In the genomic region with DNA sequence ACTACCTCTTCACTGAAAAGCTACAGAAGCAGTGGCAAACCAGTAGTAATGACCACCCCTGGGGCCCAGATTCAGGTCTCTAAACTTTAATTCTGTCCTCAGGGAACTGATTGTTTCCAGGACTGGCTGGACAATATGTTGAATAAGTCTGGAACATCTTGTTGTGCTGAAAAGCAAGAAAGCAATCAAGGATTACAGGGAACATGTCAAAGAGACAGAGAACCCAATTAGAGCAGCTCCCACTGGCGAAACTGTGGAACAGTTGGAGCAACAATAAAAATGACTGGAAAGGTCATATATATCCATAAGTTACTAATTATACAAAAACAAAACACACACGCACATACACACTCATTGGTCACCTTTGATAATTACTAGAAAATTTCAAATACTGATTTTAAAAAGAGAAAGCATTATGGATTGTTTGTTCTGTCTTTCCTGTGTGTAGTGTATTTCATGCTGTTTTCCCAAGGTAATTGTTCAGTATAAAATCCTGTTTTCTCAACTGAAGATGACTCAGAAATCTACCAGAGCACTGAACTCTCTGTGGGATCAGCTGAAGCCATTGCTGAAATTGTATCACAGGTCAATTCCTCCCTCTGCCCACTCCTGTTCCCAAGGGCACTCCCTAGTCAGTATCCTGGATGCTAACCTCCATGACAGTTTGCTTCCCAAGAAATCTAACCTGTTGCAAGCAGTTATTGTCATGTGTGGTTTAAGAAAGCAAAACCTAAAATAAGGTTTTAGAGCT, we compare ENCODE assay signal across 2 cellular contexts.
TF ChIP-seq lines count a peak whose summit lies in the region.

No MANE protein-coding gene starts in this region.

TF ChIP-seq in SK-N-SH, 30 proteins besides CTCF, POLR2A, EP300 and RAD21:
- TF ChIP-seq FOSL2 (IDR thresholded peaks at IDR 0.05; ENCODE audit: borderline replicate concordance, low read depth) (peak; percentile 10; the same call in 1 of the 2 replicates), TCF12 (IDR thresholded peaks at IDR 0.05) (no peak), TEAD4 (IDR thresholded peaks at IDR 0.05; ENCODE audit: borderline replicate concordance, insufficient read depth) (no peak)

TF ChIP-seq in SK-N-SH treated with all-trans-retinoic acid at 6 μM for 48 hours, 23 proteins besides CTCF, POLR2A, EP300 and RAD21:
- TF ChIP-seq ESRRG (CRISPR knock-in tag; IDR thresholded peaks at IDR 0.05) (no peak), TCF4 (CRISPR knock-in tag; IDR thresholded peaks at IDR 0.05; ENCODE audit: borderline replicate concordance) (no peak), PPARA (CRISPR knock-in tag; IDR thresholded peaks at IDR 0.05; ENCODE audit: borderline replicate concordance) (no peak), TOX (CRISPR knock-in tag; IDR thresholded peaks at IDR 0.05; ENCODE audit: borderline replicate concordance) (no peak; the same call in 1 of the 2 replicates), SNAI2 (CRISPR knock-in tag; IDR thresholded peaks at IDR 0.05) (no peak), ZNF70 (CRISPR knock-in tag; IDR thresholded peaks at IDR 0.05) (no peak), ZNF8 (CRISPR knock-in tag; IDR thresholded peaks at IDR 0.05) (no peak), BACH2 (CRISPR knock-in tag; IDR thresholded peaks at IDR 0.05; ENCODE audit: borderline replicate concordance) (no peak), RARB (CRISPR knock-in tag; IDR thresholded peaks at IDR 0.05) (no peak), ZFP30 (CRISPR knock-in tag; IDR thresholded peaks at IDR 0.05) (no peak), ZC3H10 (CRISPR knock-in tag; IDR thresholded peaks at IDR 0.05) (no peak), ISL1 (CRISPR knock-in tag; IDR thresholded peaks at IDR 0.05) (no peak), ZNF565 (CRISPR knock-in tag; conservative IDR thresholded peaks at IDR 0.05; ENCODE audit: low read depth) (no peak), ZFP3 (CRISPR knock-in tag; IDR thresholded peaks at IDR 0.05) (no peak), CSDC2 (CRISPR knock-in tag; IDR thresholded peaks at IDR 0.05) (no peak)
- TF ChIP-seq, protein P1, sequence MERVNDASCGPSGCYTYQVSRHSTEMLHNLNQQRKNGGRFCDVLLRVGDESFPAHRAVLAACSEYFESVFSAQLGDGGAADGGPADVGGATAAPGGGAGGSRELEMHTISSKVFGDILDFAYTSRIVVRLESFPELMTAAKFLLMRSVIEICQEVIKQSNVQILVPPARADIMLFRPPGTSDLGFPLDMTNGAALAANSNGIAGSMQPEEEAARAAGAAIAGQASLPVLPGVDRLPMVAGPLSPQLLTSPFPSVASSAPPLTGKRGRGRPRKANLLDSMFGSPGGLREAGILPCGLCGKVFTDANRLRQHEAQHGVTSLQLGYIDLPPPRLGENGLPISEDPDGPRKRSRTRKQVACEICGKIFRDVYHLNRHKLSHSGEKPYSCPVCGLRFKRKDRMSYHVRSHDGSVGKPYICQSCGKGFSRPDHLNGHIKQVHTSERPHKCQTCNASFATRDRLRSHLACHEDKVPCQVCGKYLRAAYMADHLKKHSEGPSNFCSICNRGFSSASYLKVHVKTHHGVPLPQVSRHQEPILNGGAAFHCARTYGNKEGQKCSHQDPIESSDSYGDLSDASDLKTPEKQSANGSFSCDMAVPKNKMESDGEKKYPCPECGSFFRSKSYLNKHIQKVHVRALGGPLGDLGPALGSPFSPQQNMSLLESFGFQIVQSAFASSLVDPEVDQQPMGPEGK (CRISPR knock-in tag; IDR thresholded peaks at IDR 0.05; ENCODE audit: borderline replicate concordance): no peak
- TF ChIP-seq, protein P2, sequence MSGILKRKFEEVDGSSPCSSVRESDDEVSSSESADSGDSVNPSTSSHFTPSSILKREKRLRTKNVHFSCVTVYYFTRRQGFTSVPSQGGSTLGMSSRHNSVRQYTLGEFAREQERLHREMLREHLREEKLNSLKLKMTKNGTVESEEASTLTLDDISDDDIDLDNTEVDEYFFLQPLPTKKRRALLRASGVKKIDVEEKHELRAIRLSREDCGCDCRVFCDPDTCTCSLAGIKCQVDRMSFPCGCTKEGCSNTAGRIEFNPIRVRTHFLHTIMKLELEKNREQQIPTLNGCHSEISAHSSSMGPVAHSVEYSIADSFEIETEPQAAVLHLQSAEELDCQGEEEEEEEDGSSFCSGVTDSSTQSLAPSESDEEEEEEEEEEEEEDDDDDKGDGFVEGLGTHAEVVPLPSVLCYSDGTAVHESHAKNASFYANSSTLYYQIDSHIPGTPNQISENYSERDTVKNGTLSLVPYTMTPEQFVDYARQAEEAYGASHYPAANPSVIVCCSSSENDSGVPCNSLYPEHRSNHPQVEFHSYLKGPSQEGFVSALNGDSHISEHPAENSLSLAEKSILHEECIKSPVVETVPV (CRISPR knock-in tag; IDR thresholded peaks at IDR 0.05): no peak
- TF ChIP-seq, protein P3, sequence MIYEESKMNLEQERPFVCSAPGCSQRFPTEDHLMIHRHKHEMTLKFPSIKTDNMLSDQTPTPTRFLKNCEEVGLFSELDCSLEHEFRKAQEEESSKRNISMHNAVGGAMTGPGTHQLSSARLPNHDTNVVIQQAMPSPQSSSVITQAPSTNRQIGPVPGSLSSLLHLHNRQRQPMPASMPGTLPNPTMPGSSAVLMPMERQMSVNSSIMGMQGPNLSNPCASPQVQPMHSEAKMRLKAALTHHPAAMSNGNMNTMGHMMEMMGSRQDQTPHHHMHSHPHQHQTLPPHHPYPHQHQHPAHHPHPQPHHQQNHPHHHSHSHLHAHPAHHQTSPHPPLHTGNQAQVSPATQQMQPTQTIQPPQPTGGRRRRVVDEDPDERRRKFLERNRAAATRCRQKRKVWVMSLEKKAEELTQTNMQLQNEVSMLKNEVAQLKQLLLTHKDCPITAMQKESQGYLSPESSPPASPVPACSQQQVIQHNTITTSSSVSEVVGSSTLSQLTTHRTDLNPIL (CRISPR knock-in tag; IDR thresholded peaks at IDR 0.05; ENCODE audit: low read depth): no peak
- TF ChIP-seq, protein P4, sequence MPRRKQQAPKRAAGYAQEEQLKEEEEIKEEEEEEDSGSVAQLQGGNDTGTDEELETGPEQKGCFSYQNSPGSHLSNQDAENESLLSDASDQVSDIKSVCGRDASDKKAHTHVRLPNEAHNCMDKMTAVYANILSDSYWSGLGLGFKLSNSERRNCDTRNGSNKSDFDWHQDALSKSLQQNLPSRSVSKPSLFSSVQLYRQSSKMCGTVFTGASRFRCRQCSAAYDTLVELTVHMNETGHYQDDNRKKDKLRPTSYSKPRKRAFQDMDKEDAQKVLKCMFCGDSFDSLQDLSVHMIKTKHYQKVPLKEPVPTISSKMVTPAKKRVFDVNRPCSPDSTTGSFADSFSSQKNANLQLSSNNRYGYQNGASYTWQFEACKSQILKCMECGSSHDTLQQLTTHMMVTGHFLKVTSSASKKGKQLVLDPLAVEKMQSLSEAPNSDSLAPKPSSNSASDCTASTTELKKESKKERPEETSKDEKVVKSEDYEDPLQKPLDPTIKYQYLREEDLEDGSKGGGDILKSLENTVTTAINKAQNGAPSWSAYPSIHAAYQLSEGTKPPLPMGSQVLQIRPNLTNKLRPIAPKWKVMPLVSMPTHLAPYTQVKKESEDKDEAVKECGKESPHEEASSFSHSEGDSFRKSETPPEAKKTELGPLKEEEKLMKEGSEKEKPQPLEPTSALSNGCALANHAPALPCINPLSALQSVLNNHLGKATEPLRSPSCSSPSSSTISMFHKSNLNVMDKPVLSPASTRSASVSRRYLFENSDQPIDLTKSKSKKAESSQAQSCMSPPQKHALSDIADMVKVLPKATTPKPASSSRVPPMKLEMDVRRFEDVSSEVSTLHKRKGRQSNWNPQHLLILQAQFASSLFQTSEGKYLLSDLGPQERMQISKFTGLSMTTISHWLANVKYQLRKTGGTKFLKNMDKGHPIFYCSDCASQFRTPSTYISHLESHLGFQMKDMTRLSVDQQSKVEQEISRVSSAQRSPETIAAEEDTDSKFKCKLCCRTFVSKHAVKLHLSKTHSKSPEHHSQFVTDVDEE (CRISPR knock-in tag; IDR thresholded peaks at IDR 0.05): no peak
- TF ChIP-seq, protein P5, sequence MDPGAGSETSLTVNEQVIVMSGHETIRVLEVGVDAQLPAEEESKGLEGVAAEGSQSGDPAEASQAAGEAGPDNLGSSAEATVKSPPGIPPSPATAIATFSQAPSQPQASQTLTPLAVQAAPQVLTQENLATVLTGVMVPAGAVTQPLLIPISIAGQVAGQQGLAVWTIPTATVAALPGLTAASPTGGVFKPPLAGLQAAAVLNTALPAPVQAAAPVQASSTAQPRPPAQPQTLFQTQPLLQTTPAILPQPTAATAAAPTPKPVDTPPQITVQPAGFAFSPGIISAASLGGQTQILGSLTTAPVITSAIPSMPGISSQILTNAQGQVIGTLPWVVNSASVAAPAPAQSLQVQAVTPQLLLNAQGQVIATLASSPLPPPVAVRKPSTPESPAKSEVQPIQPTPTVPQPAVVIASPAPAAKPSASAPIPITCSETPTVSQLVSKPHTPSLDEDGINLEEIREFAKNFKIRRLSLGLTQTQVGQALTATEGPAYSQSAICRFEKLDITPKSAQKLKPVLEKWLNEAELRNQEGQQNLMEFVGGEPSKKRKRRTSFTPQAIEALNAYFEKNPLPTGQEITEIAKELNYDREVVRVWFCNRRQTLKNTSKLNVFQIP (CRISPR knock-in tag; IDR thresholded peaks at IDR 0.05; ENCODE audit: borderline replicate concordance, low read depth): no peak
